Comparison of ENCODE assay signal across 32 cellular contexts in genomic region chr14:23392613-23393012, GRCh38. TPM values are rescaled to one million over a fixed set of nuclear protein-coding genes. Genes with fewer than 3 reads are reported as not detected.
"Had no signal": no experiment of that assay in that cellular context is flagged by ENCODE, and none has a peak within 500 bp of the region (broad histone marks: within the 10 kb centered on the region; RNA-seq: fewer than 3 reads in every experiment).

No MANE protein-coding gene starts in this region.

- DNase-seq: dorsolateral prefrontal cortex; effector CD4-positive, alpha-beta T cell; foreskin fibroblast; gastrocnemius medialis; head of caudate nucleus; left colon; mesenchymal stem cell; midbrain; naive thymus-derived CD4-positive, alpha-beta T cell; sigmoid colon; stimulated activated CD4-positive, alpha-beta T cell treated with anti-CD3 and anti-CD28 coated beads, Interleukin-4, amount 100 ng/mL, for 4 hours; stimulated activated naive B cell treated with anti-CD40 and anti-IgM and Interleukin-4, amounts not matched to agents 10 μg/mL and 1 μg/mL and 100 μg/mL, for 72 hours; upper lobe of left lung had no signal

- H3K36me3 ChIP-seq: neural progenitor cell, sigmoid colon, thoracic aorta, tibial nerve, upper lobe of left lung had no signal

- H3K9ac ChIP-seq: neural progenitor cell, parathyroid adenoma had no signal

- H3K27me3 ChIP-seq: dorsolateral prefrontal cortex, gastrocnemius medialis, hepatocyte, neural progenitor cell, sigmoid colon, tibial nerve, upper lobe of left lung had no signal

- H3K4me2 ChIP-seq: hepatocyte, neural progenitor cell had no signal

- H3K9me3 ChIP-seq: gastrocnemius medialis, sigmoid colon, thoracic aorta, tibial nerve, upper lobe of left lung had no signal

- H3K4me3 ChIP-seq: dorsolateral prefrontal cortex, gastrocnemius medialis, hepatocyte, neural progenitor cell, sigmoid colon, thoracic aorta, tibial nerve, upper lobe of left lung had no signal

- H3K27ac ChIP-seq: dorsolateral prefrontal cortex, epithelial cell of prostate, hepatocyte, neural progenitor cell, parathyroid adenoma, sigmoid colon, thoracic aorta, tibial nerve, upper lobe of left lung had no signal

- H3K4me1 ChIP-seq: gastrocnemius medialis, neural progenitor cell, parathyroid adenoma, sigmoid colon, tibial nerve, upper lobe of left lung had no signal

- FAIRE-seq: colon, islet of Langerhans, urothelium cell line had no signal

- ATAC-seq: esophagus mucosa; gastrocnemius medialis; left colon; naive thymus-derived CD4-positive, alpha-beta T cell; stimulated activated naive B cell treated with anti-CD40 and anti-IgM and Interleukin-4, amounts not matched to agents 10 μg/mL and 1 μg/mL and 100 μg/mL, for 72 hours had no signal

- H3K79me2 ChIP-seq: hepatocyte, parathyroid adenoma had no signal

RNA-seq across cellular contexts. Expression of gene MYH6, which starts 15.5 kb away (rescaled TPM):
- total RNA-seq: esophagus mucosa, glomerular endothelial cell, hepatocyte, kidney epithelial cell, left colon, lung microvascular endothelial cell, mucosa of gallbladder, osteoblast, sigmoid colon, thoracic aorta, upper lobe of left lung had no signal
- polyA plus RNA-seq: naive thymus-derived CD4-positive, alpha-beta T cell had no signal

RNA-seq across cellular contexts. Expression of gene CMTM5, which starts 15.8 kb away (rescaled TPM):
- total RNA-seq: esophagus mucosa; glomerular endothelial cell; hepatocyte; kidney epithelial cell; lung microvascular endothelial cell; naive thymus-derived CD4-positive, alpha-beta T cell; osteoblast; progenitor cell of endocrine pancreas had no signal
- polyA plus RNA-seq: naive thymus-derived CD4-positive, alpha-beta T cell had no signal

RNA-seq across cellular contexts. Expression of gene IL25, which starts 20.0 kb away (rescaled TPM):
- total RNA-seq: cerebellum; esophagus mucosa; gastrocnemius medialis; glomerular endothelial cell; hepatocyte; kidney epithelial cell; left colon; liver; lung microvascular endothelial cell; mucosa of gallbladder; naive thymus-derived CD4-positive, alpha-beta T cell; osteoblast; progenitor cell of endocrine pancreas; sigmoid colon; skeletal muscle tissue; thoracic aorta; tibial nerve; upper lobe of left lung had no signal
- polyA plus RNA-seq: hepatocyte; liver; naive thymus-derived CD4-positive, alpha-beta T cell; sigmoid colon had no signal

RNA-seq across cellular contexts. Expression of gene EFS, which starts 27.6 kb away (rescaled TPM):
- total RNA-seq: lung microvascular endothelial cell; naive thymus-derived CD4-positive, alpha-beta T cell had no signal
- polyA plus RNA-seq: naive thymus-derived CD4-positive, alpha-beta T cell had no signal
